ENCODE assay signal across 24 cellular contexts in the genomic region with DNA sequence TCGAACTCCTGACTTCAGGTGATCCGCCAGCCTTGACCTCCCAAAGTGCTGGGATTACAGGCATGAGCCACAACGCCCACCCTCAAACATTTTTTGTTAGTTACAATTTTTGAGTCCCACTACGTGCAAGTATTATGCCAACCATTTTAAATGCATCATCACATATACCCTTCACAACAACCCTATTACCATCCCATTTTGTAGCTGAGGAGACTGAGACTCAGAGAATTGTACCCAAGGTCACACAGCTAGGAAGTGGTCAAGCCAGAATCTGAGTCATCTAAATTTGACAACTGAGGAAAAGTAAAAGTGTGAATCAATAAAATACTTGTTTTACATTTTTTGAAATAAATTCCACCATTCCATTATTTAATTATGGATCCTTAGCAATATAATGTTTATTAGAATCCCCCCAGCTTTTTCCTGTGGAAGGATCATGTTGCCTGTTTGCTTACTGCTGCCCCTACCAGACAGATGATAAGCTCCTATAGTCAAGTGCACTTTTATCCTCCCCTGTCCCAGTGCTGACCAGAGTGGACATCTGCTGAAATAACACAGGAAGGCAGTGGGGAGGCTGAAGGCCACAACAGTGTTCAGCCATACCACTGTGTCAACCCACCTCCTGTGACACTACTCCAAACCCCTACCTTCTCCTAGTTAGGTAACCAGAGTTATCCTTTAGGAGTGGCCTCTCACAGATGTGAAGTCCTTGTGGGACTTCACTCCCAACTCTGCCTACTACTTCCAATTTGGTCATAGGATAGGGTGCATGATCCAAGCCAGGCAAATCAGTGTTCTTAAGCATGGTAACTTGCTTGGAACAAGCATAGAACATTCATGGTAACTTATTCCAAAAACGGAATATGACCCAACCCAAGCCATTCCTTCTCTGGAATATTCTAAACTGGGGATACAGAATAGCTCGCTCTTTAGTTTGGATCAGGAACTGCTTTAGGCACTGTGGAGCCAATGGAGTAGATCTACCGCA. TPM values are rescaled to one million over a fixed set of nuclear protein-coding genes. Genes with fewer than 3 reads are reported as not detected.
DNase-seq lines count a peak whose midpoint lies in the region; ATAC-seq, FAIRE-seq and TF ChIP-seq lines count a peak whose summit lies in the region.
"Had no signal": no experiment of that assay in that cellular context is flagged by ENCODE, and none has a peak within 500 bp of the region (broad histone marks: within the 10 kb centered on the region; RNA-seq: fewer than 3 reads in every experiment).

No MANE protein-coding gene starts in this region.

- TF ChIP-seq POLR2A in K562 (conservative IDR thresholded peaks at IDR 0.05) (no peak), gastrocnemius medialis (IDR thresholded peaks at IDR 0.05) (no peak)

- POLR2A ChIA-PET in CD8-positive, alpha-beta memory T cell (lab: Charles Lee) = no interaction called here
- POLR2A ChIA-PET in K562 (lab: Yijun Ruan, JAX) = interaction anchor here (0.5 to 1.1 kb wide), 3 partner anchors 9 to 80 kb away, joined by 3 read pairs; no protein-coding TSS in a partner anchor

- TF ChIP-seq CTCF in heart right ventricle (IDR thresholded peaks at IDR 0.05) (no peak), K562 (IDR thresholded peaks at IDR 0.05 in 2 of 3, conservative IDR thresholded peaks at IDR 0.05 in 1 of 3; ENCODE audit: insufficient read depth in 2 of 3, low read depth in 1 of 3, low read length in 3 of 3) (no peak), gastrocnemius medialis (IDR thresholded peaks at IDR 0.05 in 4 of 5, conservative IDR thresholded peaks at IDR 0.05 in 1 of 5) (no peak)

- in situ Hi-C loops in K562 (cut with MboI) = no loop called here
- in situ Hi-C loops in gastrocnemius medialis (cut with MboI; ENCODE audit: low sequenced_read_pairs in 4 of 4) = no loop called here

- intact Hi-C loops in heart right ventricle (cut with DNase I) (no loop called here), Right ventricle myocardium superior (cut with DNase I) (no loop called here), K562 (cut with micrococcal nuclease) (no loop called here), gastrocnemius medialis (cut with DNase I; ENCODE audit: low total_unique reads) (no loop called here)

- no peak overlapping the region for H3K4me2 ChIP-seq in K562 (ENCODE audit: insufficient read depth, low read length)
- H3K4me2 ChIP-seq: A549, PC-9 had no signal

- H3K4me3 ChIP-seq in heart right ventricle (no peak overlapping the region), K562 (no peak overlapping the region), gastrocnemius medialis (no peak overlapping the region)
- H3K4me3 ChIP-seq in CD8-positive, alpha-beta memory T cell (ENCODE audit: low read length) = no peak overlapping the region
- H3K4me3 ChIP-seq: A549, GM23248, PC-9 had no signal

- ATAC-seq in heart right ventricle = peak in 4 of 8 donors; percentile 10 to 34 (median 16)
- no peak for ATAC-seq in Right ventricle myocardium superior (ENCODE audit: poor library complexity)
- ATAC-seq in K562 = peak; percentile 56; the same call in 2 of the 3 replicates
- peak; percentile 85 to 86 for ATAC-seq in gastrocnemius medialis
- ATAC-seq: A549 had no signal

- H3K4me1 ChIP-seq in heart right ventricle (peaks cover 10 to 25% (median 18%) of the 10 kb centered on the region in 9 donors), K562 (replicated peaks in 1 of 2; ENCODE audit: control insufficient read depth in 2 of 2, insufficient read depth in 2 of 2, low read length in 2 of 2) (no peaks in the 10 kb centered on the region; a peak in 1 of 5 replicates), gastrocnemius medialis (peaks cover 31 to 38% of the 10 kb centered on the region in 2 donors)
- peaks cover 4% of the 10 kb centered on the region for H3K4me1 ChIP-seq in CD8-positive, alpha-beta memory T cell (ENCODE audit: insufficient read depth, low read length)
- H3K4me1 ChIP-seq: A549, Caco-2 had no signal

- H3K27me3 ChIP-seq in heart right ventricle = no peaks in the 10 kb centered on the region
- H3K27me3 ChIP-seq in CD8-positive, alpha-beta memory T cell (ENCODE audit: insufficient read depth, low read length, poor library complexity, severe bottlenecking) = no peaks in the 10 kb centered on the region
- no peaks in the 10 kb centered on the region for H3K27me3 ChIP-seq in K562 (ENCODE audit: control insufficient read depth in 2 of 2, insufficient read depth in 2 of 2, low read length in 2 of 2)
- H3K27me3 ChIP-seq in gastrocnemius medialis = no peaks in the 10 kb centered on the region

- peaks cover 36 to 67% (median 54%) of the 10 kb centered on the region in 3 donors for H3K4me1 Mint-ChIP-seq in CD8-positive, alpha-beta memory T cell

- CTCF ChIA-PET in CD8-positive, alpha-beta memory T cell (lab: Charles Lee) = interaction anchor here (0.6 kb wide), 1 partner anchor 981 kb away, joined by 3 read pairs; no protein-coding TSS in a partner anchor
- CTCF ChIA-PET in K562 (lab: Yijun Ruan, JAX; ENCODE audit: low intra/inter-chr PET ratio) = no interaction called here

- H3K27ac Mint-ChIP-seq in CD8-positive, alpha-beta memory T cell = peak overlapping the region; percentile 52 to 84 (median 72)
- H3K27ac Mint-ChIP-seq: B cell, H9, HFFc6 had no signal

- H3K36me3 ChIP-seq in heart right ventricle (peaks cover 0 to 7% (median 0%) of the 10 kb centered on the region in 9 donors), K562 (ENCODE audit: control insufficient read depth, insufficient read depth, low read length) (peaks cover 3% of the 10 kb centered on the region; the same call in 1 of the 3 replicates), gastrocnemius medialis (no peaks in the 10 kb centered on the region)
- H3K36me3 ChIP-seq in CD8-positive, alpha-beta memory T cell (ENCODE audit: insufficient read depth, low read length) = no peaks in the 10 kb centered on the region

- no peak overlapping the region for H3K9ac ChIP-seq in K562 (ENCODE audit: insufficient read depth in 1 of 2, low read depth in 2 of 2, low read length in 2 of 2)
- H3K9ac ChIP-seq: GM23248 had no signal

- WGBS in heart right ventricle, 2 donors = 94% methylated on average over 7 of the region's 7 CpGs
- WGBS in K562 (ENCODE audit: insufficient coverage, low coverage, missing lambda C conversion rate) = 78% methylated on average over 7 of the region's 7 CpGs

- no peak for TF ChIP-seq EP300 in K562 (IDR thresholded peaks at IDR 0.05; ENCODE audit: low read length)

- BruUV-seq in K562 (replicated peaks; lab: Mats Ljungman, UMichigan) = no TSS peak

- peaks cover 0 to 12% (median 9%) of the 10 kb centered on the region in 3 donors for H3K36me3 Mint-ChIP-seq in CD8-positive, alpha-beta memory T cell

- no peaks in the 10 kb centered on the region for H3K27me3 Mint-ChIP-seq in CD8-positive, alpha-beta memory T cell
- H3K27me3 Mint-ChIP-seq: B cell had no signal

- peaks cover 14% of the 10 kb centered on the region; the same call in 2 of the 3 replicates for H3K79me2 ChIP-seq in K562 (ENCODE audit: control insufficient read depth, insufficient read depth, low read length)

- no peak for DNase-seq in heart right ventricle
- no peak for DNase-seq in Right ventricle myocardium superior
- no peak for DNase-seq in CD8-positive, alpha-beta memory T cell
- DNase-seq in K562 (ENCODE audit: extremely low read depth in 1 of 4, low spot score in 3 of 4) = no peak
- DNase-seq in gastrocnemius medialis = no peak
- no peak for DNase-seq in glomerular visceral epithelial cell (ENCODE audit: extremely low spot score)
- no peak for DNase-seq in caudate nucleus (lab: John Stamatoyannopoulos, UW)
- DNase-seq: Caco-2, DMS 273 treated with DMSO at 0.1 percent for 48 hours, DMS79 treated with DMSO at 0.1 percent for 48 hours, GM23248, H9, HFFc6, KG1, NCI-H1092 treated with DMSO at 0.1 percent for 48 hours, NCI-H1436 treated with DMSO at 0.1 percent for 48 hours, NCI-H2029, NCI-H226, NCI-H510A treated with DMSO at 0.1 percent for 48 hours, NCI-H748 treated with DMSO at 0.1 percent for 48 hours, PC-9 had no signal

- TF ChIP-seq RAD21 in K562 (CRISPR knock-in tag; conservative IDR thresholded peaks at IDR 0.05 in 1 of 2, IDR thresholded peaks at IDR 0.05 in 1 of 2) = no peak

- H3K9me3 Mint-ChIP-seq in CD8-positive, alpha-beta memory T cell = no peaks in the 10 kb centered on the region
- H3K9me3 Mint-ChIP-seq: H9, HFFc6 had no signal

- H3K27ac ChIP-seq in heart right ventricle = peak overlapping the region in 6 of 10 donors; percentile 18 to 63 (median 32)
- H3K27ac ChIP-seq in CD8-positive, alpha-beta memory T cell (ENCODE audit: low read depth, low read length) = no peak overlapping the region
- H3K27ac ChIP-seq in K562 (ENCODE audit: extremely low read depth, low read depth, low read length) = no peak overlapping the region
- H3K27ac ChIP-seq in gastrocnemius medialis = peak overlapping the region; percentile 53 to 77 (median 67)
- no peak overlapping the region for H3K27ac ChIP-seq in caudate nucleus (ENCODE audit: low read depth, low read length)
- H3K27ac ChIP-seq: A549, GM23248, PC-9 had no signal

- FAIRE-seq in K562 (lab: Jason Lieb, UNC) = peak; percentile 51
- FAIRE-seq: A549 had no signal

- no peaks in the 10 kb centered on the region for H4K20me1 ChIP-seq in K562 (replicated peaks; ENCODE audit: control insufficient read depth, insufficient read depth, low read length)

- no peak overlapping the region for H2AFZ ChIP-seq in K562 (ENCODE audit: low read depth, low read length)
- H2AFZ ChIP-seq: GM23248, PC-9 had no signal

- no peak overlapping the region for H3K4me3 Mint-ChIP-seq in CD8-positive, alpha-beta memory T cell
- H3K4me3 Mint-ChIP-seq: B cell, CD14-positive monocyte, H9, HFFc6 had no signal

- no peaks in the 10 kb centered on the region for H3K9me1 ChIP-seq in K562 (ENCODE audit: control insufficient read depth, insufficient read depth, low read length)

- H3K9me3 ChIP-seq in heart right ventricle (no peaks in the 10 kb centered on the region), K562 (replicated peaks; ENCODE audit: control insufficient read depth, insufficient read depth, low read depth, low read length) (no peaks in the 10 kb centered on the region), gastrocnemius medialis (no peaks in the 10 kb centered on the region)
- no peaks in the 10 kb centered on the region for H3K9me3 ChIP-seq in CD8-positive, alpha-beta memory T cell (ENCODE audit: low read length)
- H3K9me3 ChIP-seq: A549, Caco-2 had no signal

RNA-seq across cellular contexts. Expression of gene PRKAR2A, which starts 28.1 kb away (rescaled TPM):
- total RNA-seq in heart right ventricle = 10 to 100 TPM; 42.8 to 55.7 (median 44.8) TPM
- polyA plus RNA-seq in heart right ventricle = 10 to 100 TPM; 11.3 to 13.3 TPM
- 50.0 TPM for total RNA-seq in Right ventricle myocardium superior
- total RNA-seq in CD8-positive, alpha-beta memory T cell = 10 to 100 TPM; 61.5 to 62.1 TPM
- 16.4 TPM for polyA plus RNA-seq in CD8-positive, alpha-beta memory T cell
- 6.0 and 10.1 TPM in 2 replicates for total RNA-seq in K562 (2011; cell fraction: chromatin; rRNA removed; ENCODE audit: low replicate concordance)
- total RNA-seq in K562 (2011; cell fraction: nucleolus; rRNA removed) = 7.2 and 7.8 TPM in 2 replicates
- 9.5 and 14.4 TPM in 2 replicates for total RNA-seq in K562 (2011; cell fraction: nucleoplasm; rRNA removed)
- 37.6 and 56.2 TPM in 2 replicates for total RNA-seq in K562 (2014; rRNA removed)
- 48.6 and 50.1 TPM in 2 replicates for total RNA-seq in K562 (2014; rRNA removed; fragmentation: Illumina TruSeq; extraction: Trizol)
- total RNA-seq in K562 (2015; rRNA removed; fragmentation: Illumina TruSeq; extraction: Trizol) = 50.7 and 53.0 TPM in 2 replicates
- 84.4 and 84.5 TPM in 2 replicates for total RNA-seq in K562 (2021)
- 14.4 and 22.8 TPM in 2 replicates for polyA plus RNA-seq in K562 (2011; rRNA removed)
- polyA plus RNA-seq in K562 (2011; cell fraction: cytosol; rRNA removed) = 12.2 and 17.3 TPM in 2 replicates
- polyA plus RNA-seq in K562 (2011; cell fraction: nucleus; rRNA removed) = 4.0 and 4.8 TPM in 2 replicates
- 32.4 and 35.2 TPM in 2 replicates for polyA plus RNA-seq in K562 (2012)
- polyA plus RNA-seq in K562 (2014; fragmentation: Illumina TruSeq; extraction: Trizol) = 39.3 and 50.3 TPM in 2 replicates
- 10 to 100 TPM; 15.9 to 19.8 TPM for polyA plus RNA-seq in K562 (2014; fragmentation: Nextera tagmentation; extraction: Ambion mirVana)
- polyA plus RNA-seq in K562 (2014; rRNA removed) = 17.7 and 19.2 TPM in 2 replicates
- 45.4 and 62.1 TPM in 2 replicates for polyA minus RNA-seq in K562 (2011; rRNA and poly(A)+ RNA removed)
- 21.2 and 32.3 TPM in 2 replicates for polyA minus RNA-seq in K562 (2011; cell fraction: cytosol; rRNA and poly(A)+ RNA removed)
- 3.9 and 10.4 TPM in 2 replicates for polyA minus RNA-seq in K562 (2011; cell fraction: nucleus; rRNA and poly(A)+ RNA removed)
- 10 to 100 TPM; 62.2 to 97.1 (median 80.2) TPM for total RNA-seq in gastrocnemius medialis

Comparison
In these comparisons a context has a peak if more than half of its experiments do, and no peak if none do; other contexts are left out.
1. H3K27ac ChIP-seq: peak in heart right ventricle (6 of 10) and gastrocnemius medialis (4 of 4); none in CD8-positive, alpha-beta memory T cell (single experiment), K562 (single experiment) and caudate nucleus (single experiment).